8 cellular contexts compared by ENCODE assay signal in genomic region chr12:112900298-112901145, GRCh38. TPM values are rescaled to one million over a fixed set of nuclear protein-coding genes. Genes with fewer than 3 reads are reported as not detected.
DNase-seq lines count a peak whose midpoint lies in the region; TF ChIP-seq lines count a peak whose summit lies in the region.

No MANE protein-coding gene starts in this region.

- H4K20me1 ChIP-seq in fibroblast of lung (ENCODE audit: control insufficient read depth, extremely low read depth, insufficient read depth, low read length), result no peaks in the 10 kb centered on the region

- H3K4me1 Mint-ChIP-seq in CD14-positive monocyte (peaks cover 17% of the 10 kb centered on the region), progenitor cell of endocrine pancreas (ENCODE audit: low read depth) (no peaks in the 10 kb centered on the region)

- no peak overlapping the region for H3K27ac ChIP-seq in fibroblast of lung (ENCODE audit: insufficient read depth, low read length)

- H3K27ac Mint-ChIP-seq in CD14-positive monocyte (no peak overlapping the region), progenitor cell of endocrine pancreas (no peak overlapping the region)

- H3K4me2 ChIP-seq in fibroblast of lung (ENCODE audit: extremely low read depth, insufficient read depth, low read length), result no peak overlapping the region

- H3K4me3 Mint-ChIP-seq in CD14-positive monocyte (no peak overlapping the region), progenitor cell of endocrine pancreas (ENCODE audit: low read depth) (no peak overlapping the region)

- no peak overlapping the region for H2AFZ ChIP-seq in fibroblast of lung (ENCODE audit: low read length)

- H3K36me3 Mint-ChIP-seq in CD14-positive monocyte (no peaks in the 10 kb centered on the region), progenitor cell of endocrine pancreas (ENCODE audit: insufficient read depth) (no peaks in the 10 kb centered on the region)

- H3K27me3 Mint-ChIP-seq in CD14-positive monocyte (ENCODE audit: low read depth in 3 of 3) (peaks cover 4 to 15% (median 8%) of the 10 kb centered on the region in 3 donors), progenitor cell of endocrine pancreas (peaks cover 34% of the 10 kb centered on the region)

- DNase-seq in CD14-positive monocyte (ENCODE audit: low spot score) (no peak), GM19240 (ENCODE audit: insufficient read length, low spot score) (peak; percentile 56), NCI-H446 (lab: John Stamatoyannopoulos, UW) (peak; percentile 86 to 93), fibroblast of lung (ENCODE audit: low read depth in 2 of 2) (peak; percentile 24 to 36), progenitor cell of endocrine pancreas (ENCODE audit: low spot score, unreplicated experiment) (no peak), mesenteric fat pad (ENCODE audit: low spot score) (no peak)
- peak; percentile 28 to 54 for DNase-seq in activated CD4-positive, alpha-beta T cell treated with anti-CD3 and anti-CD28 coated beads, Interleukin-2, amount 50 U/mL, for 48 hours
- no peak for DNase-seq in NK-92 treated with Interleukin-12 subunit alpha and Interleukin-12 subunit beta, amount 100 ng/mL, for 24 hours (lab: John Stamatoyannopoulos, UW)

- H3K9me3 Mint-ChIP-seq in CD14-positive monocyte, result no peaks in the 10 kb centered on the region
- H3K9me3 Mint-ChIP-seq in progenitor cell of endocrine pancreas (ENCODE audit: low read depth), result no peaks in the 10 kb centered on the region

- H3K4me3 ChIP-seq in fibroblast of lung (replicated peaks in 1 of 4; ENCODE audit: control extremely low read depth in 1 of 4, insufficient read depth in 1 of 4, low read depth in 3 of 4, low read length in 4 of 4), result no peak overlapping the region

- no peaks in the 10 kb centered on the region for H3K36me3 ChIP-seq in fibroblast of lung (ENCODE audit: control insufficient read depth, insufficient read depth, low read length)

- H3K4me1 ChIP-seq in fibroblast of lung (ENCODE audit: control insufficient read depth, extremely low read depth, insufficient read depth, low read length), result no peaks in the 10 kb centered on the region

- no peaks in the 10 kb centered on the region for H3K27me3 ChIP-seq in fibroblast of lung (ENCODE audit: control insufficient read depth, insufficient read depth, low read length)

- H3K79me2 ChIP-seq in fibroblast of lung (ENCODE audit: control insufficient read depth, insufficient read depth, low read length), result no peaks in the 10 kb centered on the region

- H3K9ac ChIP-seq in fibroblast of lung (ENCODE audit: insufficient read depth, low read length), result no peak overlapping the region

- H3K9me3 ChIP-seq in fibroblast of lung (ENCODE audit: control insufficient read depth, insufficient read depth, low read depth, low read length), result no peaks in the 10 kb centered on the region

- intact Hi-C loops in CD14-positive monocyte (cut with micrococcal nuclease), result loop anchor here (10.0 kb wide), 2 partner anchors 134 to 284 kb away; partner anchors contain the start of genes DDX54 (in 1 of the 2) and RITA1 (in 1 of the 2)

- TF ChIP-seq CTCF in CD14-positive monocyte (IDR thresholded peaks at IDR 0.05), result peak; percentile 89
- peak; percentile 71 to 80 for TF ChIP-seq CTCF in fibroblast of lung (conservative IDR thresholded peaks at IDR 0.05 in 1 of 2, IDR thresholded peaks at IDR 0.05 in 1 of 2; ENCODE audit: low read depth in 1 of 2, low read length in 2 of 2)
- TF ChIP-seq CTCF in progenitor cell of endocrine pancreas (IDR thresholded peaks at IDR 0.05; ENCODE audit: unreplicated experiment), result peak; percentile 62

RNA-seq across cellular contexts. Expression of gene OAS1, which starts 6.2 kb away (rescaled TPM):
- 100 to 1,000 TPM; 237 TPM for polyA plus RNA-seq in CD14-positive monocyte
- total RNA-seq in fibroblast of lung, result 1.8 and 3.6 TPM in 2 replicates
- polyA plus RNA-seq in fibroblast of lung, result 0.34 and 2.0 TPM in 2 replicates
- 0.15 and 2.3 TPM in 2 replicates for polyA plus RNA-seq in fibroblast of lung (2012)
- 2.9 TPM in 1 of 2 replicates, not detected in the other for polyA minus RNA-seq in fibroblast of lung (ENCODE audit: low replicate concordance)
- total RNA-seq in progenitor cell of endocrine pancreas, result 0.38 TPM in 1 of 2 replicates, not detected in the other
- 53.4 TPM for total RNA-seq in mesenteric fat pad

RNA-seq across cellular contexts. Expression of gene OAS3, which starts 37.8 kb away (rescaled TPM):
- polyA plus RNA-seq in CD14-positive monocyte, result 10 to 100 TPM; 22.0 to 41.9 TPM
- total RNA-seq in fibroblast of lung, result 2.6 and 3.5 TPM in 2 replicates
- polyA plus RNA-seq in fibroblast of lung, result 7.0 and 18.5 TPM in 2 replicates
- polyA plus RNA-seq in fibroblast of lung (2012), result 5.4 and 10.4 TPM in 2 replicates
- 84.0 and 128 TPM in 2 replicates for polyA minus RNA-seq in fibroblast of lung (ENCODE audit: low replicate concordance)
- total RNA-seq in progenitor cell of endocrine pancreas, result 1.00 and 1.1 TPM in 2 replicates
- total RNA-seq in mesenteric fat pad, result 34.7 TPM

Comparison
In these comparisons a context has a peak if more than half of its experiments do, and no peak if none do; other contexts are left out.
1. DNase-seq: peak in GM19240 (single experiment), NCI-H446 (2 of 2), activated CD4-positive, alpha-beta T cell treated with anti-CD3 and anti-CD28 coated beads, Interleukin-2, amount 50 U/mL, for 48 hours (2 of 2) and fibroblast of lung (2 of 2); none in CD14-positive monocyte (single experiment), progenitor cell of endocrine pancreas (single experiment), NK-92 treated with Interleukin-12 subunit alpha and Interleukin-12 subunit beta, amount 100 ng/mL, for 24 hours (single experiment) and mesenteric fat pad (single experiment).
2. RNA of gene OAS1, which starts 6.2 kb away (total RNA-seq): 53.4 TPM in mesenteric fat pad (single experiment); 1.8 to 3.6 TPM in fibroblast of lung and 0.38 TPM in progenitor cell of endocrine pancreas; every median in the first group is over 10 times any median in the second.
3. Peak in every context shown above with its lines, with median percentiles within 50 percentile points of each other: CTCF ChIP-seq.